In genomic region chr2:122219504-122219903, GRCh38 we compare ENCODE assay signal across 32 cellular contexts.
"Had no signal": no experiment of that assay in that cellular context is flagged by ENCODE, and none has a peak within 500 bp of the region (broad histone marks: within the 10 kb centered on the region; RNA-seq: fewer than 3 reads in every experiment).

No MANE protein-coding gene starts in this region.

- H3K4me3 ChIP-seq: adrenal gland, ascending aorta, body of pancreas, breast epithelium, cardiac muscle cell had no signal

- H3K27me3 ChIP-seq: adrenal gland, ascending aorta, body of pancreas, brain microvascular endothelial cell, breast epithelium, cardiac muscle cell had no signal

- H3K27ac ChIP-seq: adrenal gland, ascending aorta, body of pancreas, brain microvascular endothelial cell, breast epithelium, cardiac muscle cell had no signal

- ATAC-seq: activated naive CD4-positive, alpha-beta T cell treated with anti-CD3 and anti-CD28 coated beads, Interleukin-2, amount 50 U/mL, for 72 hours; activated naive CD8-positive, alpha-beta T cell treated with anti-CD3 and anti-CD28 coated beads, Interleukin-2, amount 50 U/mL, for 24 hours; activated T-cell treated with anti-CD3 and anti-CD28 coated beads, Interleukin-2, amount 50 U/mL, for 4 hours; activated T-cell treated with anti-CD3 and anti-CD28 coated beads, Interleukin-2, amount 50 U/mL, for 72 hours; activated T-helper 17 cell treated with anti-CD3 and anti-CD28 coated beads, Interleukin-2, amount 50 U/mL, for 72 hours; body of pancreas had no signal

- FAIRE-seq: astrocyte, bronchial epithelial cell had no signal

- H3K36me3 ChIP-seq: adrenal gland, ascending aorta, brain microvascular endothelial cell, breast epithelium, cardiac muscle cell had no signal

- DNase-seq: activated effector memory CD4-positive, alpha-beta T cell treated with anti-CD3 and anti-CD28 coated beads, Interleukin-2, amount 50 U/mL, for 16 hours; activated effector memory CD4-positive, alpha-beta T cell treated with Interleukin-2 at 50 U/mL for 16 hours; activated gamma-delta T cell; activated gamma-delta T cell treated with Interleukin-2 at 50 U/mL for 16 hours; activated naive CD4-positive, alpha-beta T cell; activated naive CD4-positive, alpha-beta T cell treated with anti-CD3 and anti-CD28 coated beads for 36 hours; activated naive CD4-positive, alpha-beta T cell treated with anti-CD3 and anti-CD28 coated beads, Interleukin-2, amount 10 ng/mL, durations not matched to agents 7 days and 5 days; activated naive CD4-positive, alpha-beta T cell treated with anti-CD3 and anti-CD28 coated beads, Interleukin-2, amount 50 U/mL, for 16 hours; activated naive CD4-positive, alpha-beta T cell treated with Interleukin-2 at 50 U/mL for 16 hours; activated naive CD8-positive, alpha-beta T cell treated with anti-CD3 and anti-CD28 coated beads for 36 hours; activated naive CD8-positive, alpha-beta T cell treated with anti-CD3 and anti-CD28 coated beads, Interleukin-2, amount 10 ng/mL, durations not matched to agents 7 days and 5 days; activated naive CD8-positive, alpha-beta T cell treated with anti-CD3 and anti-CD28 coated beads, Interleukin-2, amount 50 U/mL, for 24 hours; activated T-cell treated with anti-CD3 and anti-CD28 coated beads, Interleukin-2, amount 50 U/mL, for 24 hours; activated T-cell treated with anti-CD3 and anti-CD28 coated beads, Interleukin-2, amount 50 U/mL, for 4 hours; activated T-cell treated with anti-CD3 and anti-CD28 coated beads, Interleukin-2, amount 50 U/mL, for 48 hours; activated T-cell treated with anti-CD3 and anti-CD28 coated beads, Interleukin-2, amount 50 U/mL, for 72 hours; adrenal gland; amniotic stem cell; amygdala; anterior cingulate cortex; aorta; body of pancreas; brain microvascular endothelial cell; central memory CD4-positive, alpha-beta T cell; cerebellar nuclear complex had no signal

- H3K4me1 ChIP-seq: adrenal gland, ascending aorta, body of pancreas, breast epithelium had no signal

- H3K9me3 ChIP-seq: adrenal gland, ascending aorta, body of pancreas, breast epithelium had no signal
